Comparison of ENCODE assay signal across 17 cellular contexts in genomic region chr5:27797220-27797619, GRCh38.
DNase-seq lines count a peak whose midpoint lies in the region; TF ChIP-seq lines count a peak whose summit lies in the region.
"Had no signal": no experiment of that assay in that cellular context is flagged by ENCODE, and none has a peak within 500 bp of the region (broad histone marks: within the 10 kb centered on the region; RNA-seq: fewer than 3 reads in every experiment).

No MANE protein-coding gene starts in this region.

- CTCF ChIA-PET in RWPE1 (lab: Yijun Ruan, JAX): interaction anchor here (0.6 kb wide), 2 partner anchors 65 to 383 kb away, joined by 3 read pairs; no protein-coding TSS in a partner anchor

- intact Hi-C loops in sigmoid colon (cut with DNase I): no loop called here

- no peak overlapping the region for H3K4me3 Mint-ChIP-seq in chondrocyte (ENCODE audit: unreplicated experiment)
- H3K4me3 Mint-ChIP-seq: CD4-positive, CD25-positive, alpha-beta regulatory T cell; CD8-positive, alpha-beta T cell; GM23338; HFFc6 had no signal

- DNase-seq in MV-4-11 (lab: John Stamatoyannopoulos, UW) (peak; percentile 13), chondrocyte (ENCODE audit: low spot score) (peak; percentile 25), sigmoid colon (peak; percentile 20), RWPE1 (ENCODE audit: low spot score) (no peak), C1 segment of cervical spinal cord (lab: John Stamatoyannopoulos, UW) (no peak)
- DNase-seq in activated CD4-positive, alpha-beta T cell treated with anti-CD3 and anti-CD28 coated beads for 1 hour: no peak
- DNase-seq: Caco-2; CD4-positive, CD25-positive, alpha-beta regulatory T cell; CD8-positive, alpha-beta T cell; DMS79; EL; GDM1; HFFc6 had no signal

- H3K36me3 ChIP-seq in sigmoid colon: no peaks in the 10 kb centered on the region
- H3K36me3 ChIP-seq: HAP-1 had no signal

- H3K9me3 Mint-ChIP-seq in chondrocyte (ENCODE audit: low read depth): peaks cover 15% of the 10 kb centered on the region
- H3K9me3 Mint-ChIP-seq: GM23338 had no signal

- no peaks in the 10 kb centered on the region for H3K4me1 ChIP-seq in sigmoid colon
- H3K4me1 ChIP-seq: Caco-2, HAP-1 had no signal

- no peak for TF ChIP-seq EP300 in sigmoid colon (IDR thresholded peaks at IDR 0.05)

- POLR2A ChIA-PET in RWPE1 (lab: Yijun Ruan, JAX; ENCODE audit: low non-redundant PET): no interaction called here

- no peak overlapping the region for H3K4me3 ChIP-seq in sigmoid colon
- H3K4me3 ChIP-seq: GM12878, GM23338, HAP-1 had no signal

- no peaks in the 10 kb centered on the region for H3K4me1 Mint-ChIP-seq in chondrocyte (ENCODE audit: low read depth)
- H3K4me1 Mint-ChIP-seq: CD4-positive, CD25-positive, alpha-beta regulatory T cell; GM23338 had no signal

- peaks cover 2% of the 10 kb centered on the region for H3K27me3 Mint-ChIP-seq in chondrocyte (ENCODE audit: low read depth)
- H3K27me3 Mint-ChIP-seq: CD4-positive, CD25-positive, alpha-beta regulatory T cell had no signal

- no peak overlapping the region for H3K27ac Mint-ChIP-seq in chondrocyte (ENCODE audit: unreplicated experiment)
- H3K27ac Mint-ChIP-seq: CD4-positive, CD25-positive, alpha-beta regulatory T cell; CD8-positive, alpha-beta T cell; GM23338; HFFc6 had no signal

- WGBS in sigmoid colon, 2 donors: 95 to 96% methylated on average over 1 of the region's 1 CpG

- no peaks in the 10 kb centered on the region for H3K36me3 Mint-ChIP-seq in chondrocyte (ENCODE audit: low read depth)
- H3K36me3 Mint-ChIP-seq: CD4-positive, CD25-positive, alpha-beta regulatory T cell; CD8-positive, alpha-beta T cell had no signal

- TF ChIP-seq POLR2A in sigmoid colon (IDR thresholded peaks at IDR 0.05): no peak

- H3K9me3 ChIP-seq in sigmoid colon: peaks cover 0 to 2% (median 0%) of the 10 kb centered on the region in 4 donors
- H3K9me3 ChIP-seq: Caco-2, HAP-1 had no signal

- no peak overlapping the region for H3K27ac ChIP-seq in sigmoid colon
- H3K27ac ChIP-seq in RWPE1: no peak overlapping the region
- H3K27ac ChIP-seq: C4-2B had no signal

- TF ChIP-seq CTCF in chondrocyte (IDR thresholded peaks at IDR 0.05) (no peak), sigmoid colon (IDR thresholded peaks at IDR 0.05) (no peak), RWPE1 (conservative IDR thresholded peaks at IDR 0.05; ENCODE audit: low read depth) (no peak)

- H3K27me3 ChIP-seq in sigmoid colon: no peaks in the 10 kb centered on the region

Comparison
In these comparisons a context has a peak if more than half of its experiments do, and no peak if none do; other contexts are left out.
1. DNase-seq: peak in MV-4-11 (single experiment), chondrocyte (single experiment) and sigmoid colon (single experiment); none in RWPE1 (single experiment), C1 segment of cervical spinal cord (0 of 14) and activated CD4-positive, alpha-beta T cell treated with anti-CD3 and anti-CD28 coated beads for 1 hour (single experiment).